In the genomic region with DNA sequence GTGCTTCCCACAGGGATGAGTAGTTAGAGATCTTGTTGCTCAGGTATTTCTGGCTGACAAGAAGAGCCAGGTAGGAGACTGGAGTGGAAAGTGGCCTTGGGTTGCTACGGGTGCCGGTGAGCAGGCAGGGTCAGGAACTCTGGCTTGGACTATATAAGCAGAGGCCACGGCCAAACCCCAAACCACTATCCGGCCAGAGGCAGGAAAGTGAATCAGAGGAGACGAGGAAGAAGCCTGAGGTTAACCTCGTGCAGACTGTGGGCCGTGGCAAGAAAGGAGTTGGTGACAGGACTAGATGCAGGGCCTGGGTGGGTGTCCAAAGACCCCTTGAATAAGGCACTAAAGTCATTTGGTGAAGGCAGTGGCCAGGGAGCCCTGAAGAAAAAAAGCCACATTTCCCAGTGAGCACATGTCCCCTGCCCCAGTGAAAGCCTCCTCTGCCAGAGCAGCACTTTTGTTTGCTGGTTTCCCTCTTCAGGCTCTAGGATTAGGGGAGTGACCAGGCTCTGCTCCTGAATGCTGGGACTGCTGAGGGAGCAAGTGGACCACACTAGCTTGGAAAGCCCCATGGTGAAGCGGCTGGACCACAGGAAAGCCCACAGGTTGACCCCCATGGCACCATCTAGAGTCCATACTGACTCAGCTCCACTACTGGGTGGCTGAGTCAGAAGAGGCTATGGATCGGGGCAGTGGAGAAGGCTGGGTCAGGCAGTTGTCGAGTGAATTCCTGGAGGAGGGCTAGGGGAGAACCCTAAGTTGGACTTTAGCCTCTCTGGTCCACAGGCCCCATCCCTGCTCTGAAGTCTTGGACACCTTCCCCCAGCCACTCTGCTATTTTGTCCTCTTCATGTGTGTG, we compare ENCODE assay signal across 9 cellular contexts. TPM values are rescaled to one million over a fixed set of nuclear protein-coding genes. Genes with fewer than 3 reads are reported as not detected.
A peak's percentile ranks its signal among the peaks of the same experiment; 100 is the strongest.
DNase-seq lines count a peak whose midpoint lies in the region; ATAC-seq and TF ChIP-seq lines count a peak whose summit lies in the region.
"Had no signal": no experiment of that assay in that cellular context is flagged by ENCODE, and none has a peak within 500 bp of the region (broad histone marks: within the 10 kb centered on the region; RNA-seq: fewer than 3 reads in every experiment).

No MANE protein-coding gene starts in this region.

- peak in 1 of 2 donors; percentile 81 for ATAC-seq in activated naive CD4-positive, alpha-beta T cell treated with anti-CD3 and anti-CD28 coated beads, Interleukin-2, amount 50 U/mL, for 72 hours
- peak; percentile 80 for ATAC-seq in activated T-helper 17 cell treated with anti-CD3 and anti-CD28 coated beads, Interleukin-2, amount 50 U/mL, for 72 hours (replicated peaks)
- peak; percentile 20 for ATAC-seq in left colon

- peaks cover 38% of the 10 kb centered on the region for H3K4me1 ChIP-seq in vagina

- peaks cover 3 to 23% of the 10 kb centered on the region in 2 donors for H3K9me3 Mint-ChIP-seq in activated naive CD4-positive, alpha-beta T cell treated with anti-CD3 and anti-CD28 coated beads, Interleukin-2, amount 50 U/mL, for 72 hours
- peaks cover 9% of the 10 kb centered on the region for H3K9me3 Mint-ChIP-seq in activated T-helper 17 cell treated with anti-CD3 and anti-CD28 coated beads, Interleukin-2, amount 50 U/mL, for 72 hours

- no peaks in the 10 kb centered on the region for H3K9me3 ChIP-seq in vagina

- DNase-seq in activated naive CD4-positive, alpha-beta T cell treated with anti-CD3 and anti-CD28 coated beads, Interleukin-2, amount 50 U/mL, for 72 hours (ENCODE audit: low spot score in 2 of 2), result no peak
- no peak for DNase-seq in activated naive CD4-positive, alpha-beta T cell (lab: John Stamatoyannopoulos, UW)
- DNase-seq in left colon (peak in 1 of 2 donors; percentile 31), vagina (ENCODE audit: extremely low spot score in 2 of 2) (no peak), NCI-H1092 (lab: John Stamatoyannopoulos, UW) (no peak), NCI-H2171 treated with DMSO at 0.1 percent for 48 hours (lab: John Stamatoyannopoulos, UW) (no peak), H4 (ENCODE audit: low spot score) (no peak)
- DNase-seq: CD4-positive, alpha-beta T cell had no signal

- TF ChIP-seq POLR2A in vagina (IDR thresholded peaks at IDR 0.05), result no peak

- H3K4me1 Mint-ChIP-seq in activated T-helper 17 cell treated with anti-CD3 and anti-CD28 coated beads, Interleukin-2, amount 50 U/mL, for 72 hours, result peaks cover 5% of the 10 kb centered on the region

- intact Hi-C loops in left colon (cut with DNase I, micrococcal nuclease), result no loop called here
- intact Hi-C loops in vagina (cut with DNase I), result no loop called here

- H3K27ac ChIP-seq in vagina, result peak overlapping the region; percentile 22

- H3K27me3 Mint-ChIP-seq in activated T-helper 17 cell treated with anti-CD3 and anti-CD28 coated beads, Interleukin-2, amount 50 U/mL, for 72 hours, result no peaks in the 10 kb centered on the region
- H3K27me3 Mint-ChIP-seq: CD4-positive, alpha-beta T cell had no signal

- peaks cover 0 to 10% of the 10 kb centered on the region in 2 donors for H3K36me3 ChIP-seq in vagina

- peak overlapping the region; percentile 46 to 75 for H3K27ac Mint-ChIP-seq in activated naive CD4-positive, alpha-beta T cell treated with anti-CD3 and anti-CD28 coated beads, Interleukin-2, amount 50 U/mL, for 72 hours
- peak overlapping the region; percentile 10 for H3K27ac Mint-ChIP-seq in activated T-helper 17 cell treated with anti-CD3 and anti-CD28 coated beads, Interleukin-2, amount 50 U/mL, for 72 hours
- H3K27ac Mint-ChIP-seq: CD4-positive, alpha-beta T cell had no signal

- H3K4me3 Mint-ChIP-seq in activated T-helper 17 cell treated with anti-CD3 and anti-CD28 coated beads, Interleukin-2, amount 50 U/mL, for 72 hours, result no peak overlapping the region
- H3K4me3 Mint-ChIP-seq: CD4-positive, alpha-beta T cell had no signal

- no peaks in the 10 kb centered on the region for H3K27me3 ChIP-seq in vagina

- no peak overlapping the region for H3K4me3 ChIP-seq in vagina

- peaks cover 5 to 14% of the 10 kb centered on the region in 2 donors for H3K36me3 Mint-ChIP-seq in activated naive CD4-positive, alpha-beta T cell treated with anti-CD3 and anti-CD28 coated beads, Interleukin-2, amount 50 U/mL, for 72 hours
- H3K36me3 Mint-ChIP-seq in activated T-helper 17 cell treated with anti-CD3 and anti-CD28 coated beads, Interleukin-2, amount 50 U/mL, for 72 hours (ENCODE audit: low read depth), result peaks cover 16% of the 10 kb centered on the region

- no peak for TF ChIP-seq CTCF in vagina (IDR thresholded peaks at IDR 0.05)

RNA-seq across cellular contexts. Expression of gene CSF1, which starts 23.4 kb away (rescaled TPM):
- 10 to 100 TPM; 13.7 to 19.9 TPM for total RNA-seq in activated naive CD4-positive, alpha-beta T cell treated with anti-CD3 and anti-CD28 coated beads, Interleukin-2, amount 50 U/mL, for 72 hours
- 10 to 100 TPM; 46.8 to 95.4 TPM for total RNA-seq in activated T-helper 17 cell treated with anti-CD3 and anti-CD28 coated beads, Interleukin-2, amount 50 U/mL, for 72 hours
- total RNA-seq in left colon, result 10 to 100 TPM in 1 of 2 donors, 1 to 10 TPM in 1; 9.5 to 20.2 TPM
- total RNA-seq in vagina, result 159 TPM
- total RNA-seq in H4 (2014; rRNA removed; shearing (Covaris generic)), result 15.8 and 18.9 TPM in 2 replicates

RNA-seq across cellular contexts. Expression of gene AHCYL1, which starts 50.5 kb away (rescaled TPM):
- total RNA-seq in activated naive CD4-positive, alpha-beta T cell treated with anti-CD3 and anti-CD28 coated beads, Interleukin-2, amount 50 U/mL, for 72 hours, result 100 to 1,000 TPM in 1 of 2 donors, 10 to 100 TPM in 1; 78.8 to 112 TPM
- total RNA-seq in activated T-helper 17 cell treated with anti-CD3 and anti-CD28 coated beads, Interleukin-2, amount 50 U/mL, for 72 hours, result 10 to 100 TPM; 60.1 to 80.8 TPM
- 10 to 100 TPM; 90.7 to 95.1 TPM for total RNA-seq in left colon
- total RNA-seq in vagina, result 75.6 TPM
- total RNA-seq in H4 (2014; rRNA removed; shearing (Covaris generic)), result 45.1 and 62.6 TPM in 2 replicates
